In genomic region chr14:76694106-76694505, GRCh38 we compare ENCODE assay signal across 26 cellular contexts.
"Had no signal": no experiment of that assay in that cellular context is flagged by ENCODE, and none has a peak within 500 bp of the region (broad histone marks: within the 10 kb centered on the region; RNA-seq: fewer than 3 reads in every experiment).

No MANE protein-coding gene starts in this region.

- DNase-seq: activated CD4-positive, alpha-beta T cell treated with anti-CD3 and anti-CD28 coated beads, Interleukin-2, amount 10 ng/mL, durations not matched to agents 24 days and 14 days; activated CD4-positive, alpha-beta T cell treated with anti-CD3 and anti-CD28 coated beads, Interleukin-2, amount 50 U/mL, for 4 hours; activated CD8-positive, alpha-beta T cell treated with anti-CD3 and anti-CD28 coated beads for 36 hours; activated effector memory CD4-positive, alpha-beta T cell treated with anti-CD3 and anti-CD28 coated beads, Interleukin-2, amount 50 U/mL, for 16 hours; activated naive CD4-positive, alpha-beta T cell; activated naive CD4-positive, alpha-beta T cell treated with anti-CD3 and anti-CD28 coated beads, Interleukin-2, amount 50 U/mL, for 16 hours; activated naive CD8-positive, alpha-beta T cell treated with anti-CD3 and anti-CD28 coated beads for 36 hours; activated T-cell treated with anti-CD3 and anti-CD28 coated beads for 4 hours; activated T-cell treated with anti-CD3 and anti-CD28 coated beads, Interleukin-2, amount 50 U/mL, for 72 hours; amniotic stem cell; aorta; Karpas-422; NCI-H1105; NCI-H1436; NCI-H1694; NCI-H1930; NCI-H2081 treated with DMSO at 0.1 percent for 48 hours; NCI-H345; NCI-H524 treated with DMSO at 0.1 percent for 48 hours; NK-92 treated with Interleukin-12 subunit alpha and Interleukin-12 subunit beta, amount 100 ng/mL, for 24 hours; Right ventricle myocardium superior; T1000 had no signal

- H3K9me3 Mint-ChIP-seq: activated CD4-positive, alpha-beta T cell treated with anti-CD3 and anti-CD28 coated beads, Interleukin-2, amount 10 ng/mL, durations not matched to agents 24 days and 14 days; activated CD8-positive, alpha-beta T cell treated with anti-CD3 and anti-CD28 coated beads for 36 hours; activated T-cell treated with anti-CD3 and anti-CD28 coated beads, Interleukin-2, amount 50 U/mL, for 72 hours; activated T-helper 17 cell treated with anti-CD3 and anti-CD28 coated beads, Interleukin-2, amount 50 U/mL, for 72 hours; central memory CD8-positive, alpha-beta T cell had no signal

- H3K36me3 ChIP-seq: cardiac muscle cell had no signal

- H3K27me3 ChIP-seq: cardiac muscle cell had no signal

- H3K4me3 Mint-ChIP-seq: activated CD4-positive, alpha-beta T cell treated with anti-CD3 and anti-CD28 coated beads, Interleukin-2, amount 10 ng/mL, durations not matched to agents 24 days and 14 days; activated CD8-positive, alpha-beta T cell treated with anti-CD3 and anti-CD28 coated beads for 36 hours; activated naive CD8-positive, alpha-beta T cell treated with anti-CD3 and anti-CD28 coated beads for 36 hours; activated T-cell treated with anti-CD3 and anti-CD28 coated beads, Interleukin-2, amount 50 U/mL, for 72 hours; activated T-helper 17 cell treated with anti-CD3 and anti-CD28 coated beads, Interleukin-2, amount 50 U/mL, for 72 hours; central memory CD8-positive, alpha-beta T cell had no signal

- H3K4me3 ChIP-seq: cardiac muscle cell, K562 had no signal

- H3K27ac ChIP-seq: cardiac muscle cell had no signal

- H3K4me1 Mint-ChIP-seq: activated CD4-positive, alpha-beta T cell treated with anti-CD3 and anti-CD28 coated beads, Interleukin-2, amount 10 ng/mL, durations not matched to agents 24 days and 14 days; activated naive CD8-positive, alpha-beta T cell treated with anti-CD3 and anti-CD28 coated beads for 36 hours; activated T-helper 17 cell treated with anti-CD3 and anti-CD28 coated beads, Interleukin-2, amount 50 U/mL, for 72 hours; central memory CD8-positive, alpha-beta T cell had no signal

- H3K36me3 Mint-ChIP-seq: activated naive CD8-positive, alpha-beta T cell treated with anti-CD3 and anti-CD28 coated beads for 36 hours had no signal

- ATAC-seq: activated CD8-positive, alpha-beta T cell treated with anti-CD3 and anti-CD28 coated beads for 36 hours; activated T-cell treated with anti-CD3 and anti-CD28 coated beads, Interleukin-2, amount 50 U/mL, for 72 hours; activated T-helper 17 cell treated with anti-CD3 and anti-CD28 coated beads, Interleukin-2, amount 50 U/mL, for 72 hours; K562 had no signal

- H3K27me3 Mint-ChIP-seq: activated CD8-positive, alpha-beta T cell treated with anti-CD3 and anti-CD28 coated beads for 36 hours had no signal

- H3K27ac Mint-ChIP-seq: activated CD4-positive, alpha-beta T cell treated with anti-CD3 and anti-CD28 coated beads, Interleukin-2, amount 10 ng/mL, durations not matched to agents 24 days and 14 days; activated CD8-positive, alpha-beta T cell treated with anti-CD3 and anti-CD28 coated beads for 36 hours; activated naive CD8-positive, alpha-beta T cell treated with anti-CD3 and anti-CD28 coated beads for 36 hours; activated T-cell treated with anti-CD3 and anti-CD28 coated beads, Interleukin-2, amount 50 U/mL, for 72 hours; activated T-helper 17 cell treated with anti-CD3 and anti-CD28 coated beads, Interleukin-2, amount 50 U/mL, for 72 hours had no signal
